27 cellular contexts compared by ENCODE assay signal in genomic region chr1:116228501-116228900, GRCh38.
A peak's percentile ranks its signal among the peaks of the same experiment; 100 is the strongest.
DNase-seq lines count a peak whose midpoint lies in the region; ATAC-seq and TF ChIP-seq lines count a peak whose summit lies in the region.
"Had no signal": no experiment of that assay in that cellular context is flagged by ENCODE, and none has a peak within 500 bp of the region (broad histone marks: within the 10 kb centered on the region; RNA-seq: fewer than 3 reads in every experiment).

No MANE protein-coding gene starts in this region.

- BruUV-seq in OCI-LY7 (replicated peaks; lab: Mats Ljungman, UMichigan): no TSS peak

- peaks cover 3% of the 10 kb centered on the region for H3K27me3 Mint-ChIP-seq in activated T-helper 17 cell treated with anti-CD3 and anti-CD28 coated beads, Interleukin-2, amount 50 U/mL, for 72 hours
- H3K27me3 Mint-ChIP-seq: activated CD4-positive, alpha-beta memory T cell treated with anti-CD3 and anti-CD28 coated beads for 36 hours; activated naive CD8-positive, alpha-beta T cell had no signal

- in situ Hi-C loops in GM13976 (cut with MboI; ENCODE audit: low sequenced_read_pairs, unreplicated experiment): no loop called here

- peak overlapping the region; percentile 27; the same call in 1 of the 2 replicates for H2AFZ ChIP-seq in OCI-LY7 (ENCODE audit: low read length)
- H2AFZ ChIP-seq: GM23248 had no signal

- peak overlapping the region; percentile 2; the same call in 1 of the 2 replicates for H3K4me2 ChIP-seq in OCI-LY7 (ENCODE audit: low read length)

- TF ChIP-seq CTCF in GM13976 (IDR thresholded peaks at IDR 0.05; ENCODE audit: borderline replicate concordance, control extremely low read depth, extremely low read depth, insufficient read depth, missing control alignments) (no peak), OCI-LY7 (conservative IDR thresholded peaks at IDR 0.05; ENCODE audit: low read length) (no peak)

- CTCF ChIA-PET in OCI-LY7 (lab: Charles Lee; ENCODE audit: unreplicated experiment): no interaction called here

- H3K9me2 ChIP-seq in OCI-LY7 (ENCODE audit: insufficient read depth, low read length): no peaks in the 10 kb centered on the region

- no peak overlapping the region for H3K4me3 Mint-ChIP-seq in activated T-helper 17 cell treated with anti-CD3 and anti-CD28 coated beads, Interleukin-2, amount 50 U/mL, for 72 hours
- H3K4me3 Mint-ChIP-seq: activated CD4-positive, alpha-beta memory T cell treated with anti-CD3 and anti-CD28 coated beads for 36 hours; activated naive CD8-positive, alpha-beta T cell; HFFc6 had no signal

- no peaks in the 10 kb centered on the region for H3K36me3 Mint-ChIP-seq in activated T-helper 17 cell treated with anti-CD3 and anti-CD28 coated beads, Interleukin-2, amount 50 U/mL, for 72 hours (ENCODE audit: low read depth)
- H3K36me3 Mint-ChIP-seq: activated CD4-positive, alpha-beta memory T cell treated with anti-CD3 and anti-CD28 coated beads for 36 hours; activated naive CD8-positive, alpha-beta T cell had no signal

- no peaks in the 10 kb centered on the region for H4K20me1 ChIP-seq in OCI-LY7 (ENCODE audit: insufficient read depth, low read length)

- no peaks in the 10 kb centered on the region for H3K9me3 ChIP-seq in OCI-LY7 (ENCODE audit: low read length)
- H3K9me3 ChIP-seq: left ventricle myocardium inferior, right atrium auricular region, transverse colon had no signal

- H3K27ac ChIP-seq in OCI-LY7 (ENCODE audit: low read depth, low read length, poor library complexity, severe bottlenecking): peak overlapping the region; percentile 8
- H3K27ac ChIP-seq: GM23248, left ventricle myocardium inferior, right atrium auricular region, transverse colon had no signal

- peaks cover 92% of the 10 kb centered on the region for H3K4me1 ChIP-seq in OCI-LY7 (ENCODE audit: insufficient read depth, low read length, poor library complexity, severe bottlenecking)
- H3K4me1 ChIP-seq: left ventricle myocardium inferior, right atrium auricular region had no signal

- no peaks in the 10 kb centered on the region for H3K9me3 Mint-ChIP-seq in activated T-helper 17 cell treated with anti-CD3 and anti-CD28 coated beads, Interleukin-2, amount 50 U/mL, for 72 hours
- H3K9me3 Mint-ChIP-seq: activated CD4-positive, alpha-beta memory T cell treated with anti-CD3 and anti-CD28 coated beads for 36 hours; activated T-helper 2 cell treated with anti-CD3 and anti-CD28 coated beads, Interferon-gamma antibody, Interleukin-2, Interleukin-4, amounts not matched to agents 10 μg/mL and 5 μg/mL and 100 μg/mL, durations not matched to agents 14 hours and 24 hours and 36 hours; HFFc6 had no signal

- no peaks in the 10 kb centered on the region for H3K79me2 ChIP-seq in OCI-LY7 (ENCODE audit: insufficient read depth, low read depth, low read length)

- no peak overlapping the region for H3K27ac Mint-ChIP-seq in activated T-helper 17 cell treated with anti-CD3 and anti-CD28 coated beads, Interleukin-2, amount 50 U/mL, for 72 hours
- H3K27ac Mint-ChIP-seq: activated CD4-positive, alpha-beta memory T cell treated with anti-CD3 and anti-CD28 coated beads for 36 hours; activated naive CD8-positive, alpha-beta T cell; activated T-helper 2 cell treated with anti-CD3 and anti-CD28 coated beads, Interferon-gamma antibody, Interleukin-2, Interleukin-4, amounts not matched to agents 10 μg/mL and 5 μg/mL and 100 μg/mL, durations not matched to agents 14 hours and 24 hours and 36 hours; HFFc6 had no signal

- ATAC-seq in HG03442 (IDR thresholded peaks at IDR 0.05; ENCODE audit: unreplicated experiment) (peak; percentile 49), GM19023 (IDR thresholded peaks at IDR 0.05; ENCODE audit: unreplicated experiment) (no peak)
- no peak for ATAC-seq in activated T-helper 17 cell treated with anti-CD3 and anti-CD28 coated beads, Interleukin-2, amount 50 U/mL, for 72 hours (replicated peaks)
- ATAC-seq: PC-3 had no signal

- intact Hi-C loops in OCI-LY7 (cut with micrococcal nuclease; ENCODE audit: unreplicated experiment): loop anchor here (5.0 kb wide), 1 partner anchor 91 kb away; no protein-coding TSS in a partner anchor

- H3K36me3 ChIP-seq in OCI-LY7 (ENCODE audit: insufficient read depth, low read length): no peaks in the 10 kb centered on the region
- H3K36me3 ChIP-seq: left ventricle myocardium inferior, right atrium auricular region, transverse colon had no signal

- peaks cover 6% of the 10 kb centered on the region for H3K4me1 Mint-ChIP-seq in activated T-helper 17 cell treated with anti-CD3 and anti-CD28 coated beads, Interleukin-2, amount 50 U/mL, for 72 hours

- peak; percentile 3 for DNase-seq in CMK (ENCODE audit: low read depth)
- DNase-seq in GM13976 (ENCODE audit: low spot score): peak; percentile 20
- peak; percentile 34 for DNase-seq in OCI-LY7 (ENCODE audit: low spot score)
- no peak for DNase-seq in NCI-H1694 (lab: John Stamatoyannopoulos, UW)
- DNase-seq in T-helper 1 cell: no peak
- DNase-seq: ACHN; activated CD4-positive, alpha-beta memory T cell treated with anti-CD3 and anti-CD28 coated beads for 36 hours; activated CD4-positive, CD25-positive, alpha-beta regulatory T cell; activated CD8-positive, alpha-beta memory T cell treated with anti-CD3 and anti-CD28 coated beads, Interleukin-2, amount 50 U/mL, for 48 hours; anterior cingulate cortex; effector CD4-positive, alpha-beta T cell; GM23248; HFFc6; left ventricle myocardium inferior; mesendoderm; NCI-H2081; NCI-H774; PC-3; stimulated activated CD4-positive, alpha-beta T cell treated with anti-CD3 and anti-CD28 coated beads, Interleukin-2, amount 100 ng/mL, for 24 hours; T-helper 9 cell; transverse colon had no signal

- POLR2A ChIA-PET in OCI-LY7 (lab: Charles Lee): interaction anchor here (2.0 kb wide), 1 partner anchor 27 kb away, joined by 7 read pairs; no protein-coding TSS in a partner anchor

- no peak overlapping the region for H3K4me3 ChIP-seq in OCI-LY7 (ENCODE audit: low read depth, low read length, poor library complexity, severe bottlenecking)
- H3K4me3 ChIP-seq: GM23248, left ventricle myocardium inferior, right atrium auricular region, transverse colon had no signal

Comparison
In these comparisons a context has a peak if more than half of its experiments do, and no peak if none do; other contexts are left out.
1. DNase-seq: peak in CMK (single experiment), GM13976 (single experiment) and OCI-LY7 (single experiment); none in NCI-H1694 (single experiment) and T-helper 1 cell (0 of 5).